ENCODE assay signal across 26 cellular contexts in genomic region chr7:18996583-18996982, GRCh38.
DNase-seq lines count a peak whose midpoint lies in the region; ATAC-seq and TF ChIP-seq lines count a peak whose summit lies in the region.
"Had no signal": no experiment of that assay in that cellular context is flagged by ENCODE, and none has a peak within 500 bp of the region (broad histone marks: within the 10 kb centered on the region; RNA-seq: fewer than 3 reads in every experiment).

No MANE protein-coding gene starts in this region.

- no peak overlapping the region for H3K4me3 ChIP-seq in SK-N-SH (ENCODE audit: low read depth in 2 of 2, low read length in 1 of 2)
- no peak overlapping the region for H3K4me3 ChIP-seq in testis
- H3K4me3 ChIP-seq in esophagus squamous epithelium, result no peak overlapping the region
- H3K4me3 ChIP-seq: BLaER1 treated with 17β-estradiol and CSF1 and Interleukin-3, amounts not matched to agents 10 nM and 100 nM; GM12878; HAP-1 had no signal

- TF ChIP-seq RAD21 in SK-N-SH (IDR thresholded peaks at IDR 0.05; ENCODE audit: low read length), result no peak

- H2AFZ ChIP-seq in SK-N-SH (ENCODE audit: low read depth), result peak overlapping the region; percentile 42; the same call in 1 of the 2 replicates

- DNase-seq in H4 (ENCODE audit: low spot score) (peak; percentile 62), SK-N-SH (no peak), fibroblast of gingiva (ENCODE audit: low read depth) (peak; percentile 50), testis (peak; percentile 18), esophagus squamous epithelium (lab: John Stamatoyannopoulos, UW) (no peak), NCI-H510A (lab: John Stamatoyannopoulos, UW) (no peak)
- DNase-seq: AML-193; Caco-2; CD4-positive, alpha-beta memory T cell; HFFc6; MM.1S; NCI-H1048; NCI-H1417; NCI-H1694 treated with DMSO at 0.1 percent for 48 hours; NCI-H2081; NCI-H2227 treated with DMSO at 0.1 percent for 48 hours; NCI-H69; SHP77 had no signal

- ATAC-seq in GM18498 (IDR thresholded peaks at IDR 0.05; ENCODE audit: unreplicated experiment), result no peak
- ATAC-seq in HG02798 (IDR thresholded peaks at IDR 0.05; ENCODE audit: poor library complexity, unreplicated experiment), result no peak
- ATAC-seq: GM12878, Panc1 had no signal

- H3K27ac ChIP-seq in SK-N-SH (ENCODE audit: low read depth in 2 of 2, low read length in 1 of 2) (peak overlapping the region; percentile 93 to 99), testis (no peak overlapping the region), esophagus squamous epithelium (no peak overlapping the region)
- H3K27ac ChIP-seq: BLaER1 treated with 17β-estradiol and CSF1 and Interleukin-3, amounts not matched to agents 10 nM and 100 nM; KMS-11; RWPE1 had no signal

- WGBS in SK-N-SH (ENCODE audit: low lambda C conversion rate), result 90% methylated on average over 2 of the region's 2 CpGs
- 63 to 70% methylated on average over 2 of the region's 2 CpGs for WGBS in testis, 2 donors
- WGBS in esophagus squamous epithelium, 2 donors, result 81 to 89% methylated on average over 2 of the region's 2 CpGs

- POLR2A ChIA-PET in SK-N-SH (lab: Yijun Ruan, JAX), result interaction anchor here (0.9 to 2.6 kb wide), 3 partner anchors 106 to 118 kb away, joined by 3 to 9 read pairs (median 8); no protein-coding TSS in a partner anchor

- H4K20me1 ChIP-seq in SK-N-SH (ENCODE audit: insufficient read depth), result no peaks in the 10 kb centered on the region
- H4K20me1 ChIP-seq: BLaER1 treated with 17β-estradiol and CSF1 and Interleukin-3, amounts not matched to agents 10 nM and 100 nM had no signal

- H3K4me1 ChIP-seq in SK-N-SH (ENCODE audit: control insufficient read depth in 1 of 2, insufficient read depth in 2 of 2, low read depth in 1 of 2, low read length in 1 of 2) (peaks cover 27 to 68% of the 10 kb centered on the region in 2 experiments; a peak in 3 of 4 replicates), testis (no peaks in the 10 kb centered on the region), esophagus squamous epithelium (peaks cover 0 to under 1% (median 0%) of the 10 kb centered on the region in 3 donors)
- H3K4me1 ChIP-seq: BLaER1 treated with 17β-estradiol and CSF1 and Interleukin-3, amounts not matched to agents 10 nM and 100 nM; Caco-2; HAP-1 had no signal

- H3K27me3 ChIP-seq in SK-N-SH (ENCODE audit: insufficient read depth), result no peaks in the 10 kb centered on the region
- H3K27me3 ChIP-seq in testis, result no peaks in the 10 kb centered on the region
- H3K27me3 ChIP-seq in esophagus squamous epithelium, result no peaks in the 10 kb centered on the region
- H3K27me3 ChIP-seq: BLaER1 treated with 17β-estradiol and CSF1 and Interleukin-3, amounts not matched to agents 10 nM and 100 nM had no signal

- H3K9ac ChIP-seq in SK-N-SH, result peak overlapping the region; percentile 63; the same call in 1 of the 2 replicates
- H3K9ac ChIP-seq: BLaER1 treated with 17β-estradiol and CSF1 and Interleukin-3, amounts not matched to agents 10 nM and 100 nM; KMS-11 had no signal

- H3K36me3 ChIP-seq in SK-N-SH (replicated peaks in 1 of 2; ENCODE audit: control insufficient read depth in 1 of 2, insufficient read depth in 2 of 2, low read length in 1 of 2), result peaks cover 30 to 38% of the 10 kb centered on the region in 2 experiments
- no peaks in the 10 kb centered on the region for H3K36me3 ChIP-seq in testis (ENCODE audit: low read depth, missing control alignments)
- H3K36me3 ChIP-seq in esophagus squamous epithelium, result no peaks in the 10 kb centered on the region
- H3K36me3 ChIP-seq: BLaER1 treated with 17β-estradiol and CSF1 and Interleukin-3, amounts not matched to agents 10 nM and 100 nM; HAP-1 had no signal

- H3F3A ChIP-seq in SK-N-SH (replicated peaks; ENCODE audit: insufficient read depth), result peaks cover 44% of the 10 kb centered on the region

- H3K9me2 ChIP-seq in SK-N-SH, result no peaks in the 10 kb centered on the region

- TF ChIP-seq POLR2A in testis (IDR thresholded peaks at IDR 0.05), result no peak
- TF ChIP-seq POLR2A in esophagus squamous epithelium (IDR thresholded peaks at IDR 0.05), result no peak

- no peaks in the 10 kb centered on the region for H3K9me3 ChIP-seq in SK-N-SH
- H3K9me3 ChIP-seq in testis, result no peaks in the 10 kb centered on the region
- H3K9me3 ChIP-seq in esophagus squamous epithelium, result no peaks in the 10 kb centered on the region
- H3K9me3 ChIP-seq: BLaER1 treated with 17β-estradiol and CSF1 and Interleukin-3, amounts not matched to agents 10 nM and 100 nM; Caco-2; HAP-1 had no signal

- intact Hi-C loops in testis (cut with DNase I; ENCODE audit: low total_unique reads) (no loop called here), esophagus squamous epithelium (cut with DNase I) (no loop called here)

- CTCF ChIA-PET in SK-N-SH (lab: Yijun Ruan, JAX), result interaction anchor here (1.0 to 4.9 kb wide), 5 partner anchors 104 to 405 kb away, joined by 3 to 23 read pairs (median 5); no protein-coding TSS in a partner anchor

- TF ChIP-seq CTCF in SK-N-SH (IDR thresholded peaks at IDR 0.05) (no peak), testis (IDR thresholded peaks at IDR 0.05) (no peak), esophagus squamous epithelium (IDR thresholded peaks at IDR 0.05) (no peak)

- peak overlapping the region; percentile 75; the same call in 1 of the 2 replicates for H3K4me2 ChIP-seq in SK-N-SH
- H3K4me2 ChIP-seq: BLaER1 treated with 17β-estradiol and CSF1 and Interleukin-3, amounts not matched to agents 10 nM and 100 nM; KMS-11 had no signal

- peaks cover 12% of the 10 kb centered on the region for H3K79me2 ChIP-seq in SK-N-SH (ENCODE audit: insufficient read depth)

- no peak for TF ChIP-seq EP300 in SK-N-SH (IDR thresholded peaks at IDR 0.05; ENCODE audit: borderline replicate concordance in 1 of 2, low read depth in 1 of 2, low read length in 1 of 2)

TF ChIP-seq in SK-N-SH, 30 proteins besides CTCF, POLR2A, EP300 and RAD21:
- TF ChIP-seq ZBTB33 (IDR thresholded peaks at IDR 0.05; ENCODE audit: borderline replicate concordance, low read depth), result no peak
- no peak for TF ChIP-seq TAF1 (IDR thresholded peaks at IDR 0.05; ENCODE audit: borderline replicate concordance, low read depth, low read length)
- TF ChIP-seq YY1 (IDR thresholded peaks at IDR 0.05; ENCODE audit: low read depth), result 0 out of 2 replicates have a peak, but pooled peaks have one; percentile 24
- no peak for TF ChIP-seq EZH2phosphoT487 (IDR thresholded peaks at IDR 0.05; ENCODE audit: borderline replicate concordance, low read depth)
- TF ChIP-seq POLR2AphosphoS5 (IDR thresholded peaks at IDR 0.05; ENCODE audit: low read depth, low read length), result no peak

Comparison
In these comparisons a context has a peak if more than half of its experiments do, and no peak if none do; other contexts are left out.
1. DNase-seq: peak in H4 (single experiment), fibroblast of gingiva (single experiment) and testis (single experiment); none in SK-N-SH (single experiment), esophagus squamous epithelium (single experiment) and NCI-H510A (single experiment).
2. H3K27ac ChIP-seq: peak in SK-N-SH (2 of 2); none in testis (0 of 2) and esophagus squamous epithelium (0 of 4).